21 cellular contexts compared by ENCODE assay signal in genomic region chr7:44321796-44322195, GRCh38. TPM values are rescaled to one million over a fixed set of nuclear protein-coding genes. Genes with fewer than 3 reads are reported as not detected.
"Had no signal": no experiment of that assay in that cellular context is flagged by ENCODE, and none has a peak within 500 bp of the region (broad histone marks: within the 10 kb centered on the region; RNA-seq: fewer than 3 reads in every experiment).

No MANE protein-coding gene starts in this region.

- H3K4me3 ChIP-seq: cardiac muscle cell, skin epidermis, tibial artery, vagina had no signal

- H3K9me3 Mint-ChIP-seq: activated CD4-positive, alpha-beta T cell treated with anti-CD3 and anti-CD28 coated beads, Interleukin-2, amount 10 ng/mL, durations not matched to agents 7 days and 5 days; activated naive CD8-positive, alpha-beta T cell treated with anti-CD3 and anti-CD28 coated beads for 36 hours; naive thymus-derived CD8-positive, alpha-beta T cell had no signal

- H3K27ac Mint-ChIP-seq: activated CD4-positive, alpha-beta T cell treated with anti-CD3 and anti-CD28 coated beads, Interleukin-2, amount 10 ng/mL, durations not matched to agents 7 days and 5 days; activated CD8-positive, alpha-beta T cell treated with anti-CD3 and anti-CD28 coated beads, Interleukin-2, amount 10 ng/mL, durations not matched to agents 7 days and 5 days; activated naive CD8-positive, alpha-beta T cell treated with anti-CD3 and anti-CD28 coated beads for 36 hours; immature natural killer cell; naive thymus-derived CD8-positive, alpha-beta T cell had no signal

- H3K36me3 ChIP-seq: cardiac muscle cell, neutrophil, tibial artery, vagina had no signal

- H3K9ac ChIP-seq: parathyroid adenoma had no signal

- ATAC-seq: activated CD8-positive, alpha-beta T cell treated with anti-CD3 and anti-CD28 coated beads, Interleukin-2, amount 10 ng/mL, durations not matched to agents 7 days and 5 days; naive thymus-derived CD8-positive, alpha-beta T cell; stimulated activated naive CD8-positive, alpha-beta T cell treated with anti-CD3 and anti-CD28 coated beads, Interleukin-15, Interleukin-2, amounts not matched to agents 100 U/mL and 50 U/mL, for 24 hours had no signal

- FAIRE-seq: colon had no signal

- H3K79me2 ChIP-seq: parathyroid adenoma had no signal

- H3K4me3 Mint-ChIP-seq: activated CD4-positive, alpha-beta T cell treated with anti-CD3 and anti-CD28 coated beads, Interleukin-2, amount 10 ng/mL, durations not matched to agents 7 days and 5 days; activated CD8-positive, alpha-beta T cell treated with anti-CD3 and anti-CD28 coated beads, Interleukin-2, amount 10 ng/mL, durations not matched to agents 7 days and 5 days; activated naive CD8-positive, alpha-beta T cell treated with anti-CD3 and anti-CD28 coated beads for 36 hours; immature natural killer cell; naive thymus-derived CD8-positive, alpha-beta T cell had no signal

- H3K36me3 Mint-ChIP-seq: immature natural killer cell had no signal

- H3K27ac ChIP-seq: cardiac muscle cell, neutrophil, skin epidermis, tibial artery, vagina had no signal

- DNase-seq: activated CD4-positive, alpha-beta T cell treated with anti-CD3 and anti-CD28 coated beads, Interleukin-2, amount 10 ng/mL, durations not matched to agents 7 days and 5 days; activated CD8-positive, alpha-beta T cell treated with anti-CD3 and anti-CD28 coated beads, Interleukin-2, amount 10 ng/mL, durations not matched to agents 7 days and 5 days; activated gamma-delta T cell; activated naive CD8-positive, alpha-beta T cell treated with anti-CD3 and anti-CD28 coated beads for 36 hours; activated T-cell treated with anti-CD3 and anti-CD28 coated beads, Interleukin-2, amount 50 U/mL, for 48 hours; amniotic stem cell; foreskin melanocyte; immature natural killer cell; mesendoderm; naive thymus-derived CD8-positive, alpha-beta T cell; stimulated activated naive CD8-positive, alpha-beta T cell treated with anti-CD3 and anti-CD28 coated beads, Interleukin-15, Interleukin-2, amounts not matched to agents 100 U/mL and 50 U/mL, for 24 hours; T1000; tibial artery had no signal

- H3K9me3 ChIP-seq: neutrophil, tibial artery, vagina had no signal

- H3K27me3 ChIP-seq: vagina had no signal

RNA-seq across cellular contexts. Expression of gene CAMK2B, which starts 3.6 kb away (rescaled TPM):
- total RNA-seq: activated CD4-positive, alpha-beta T cell treated with anti-CD3 and anti-CD28 coated beads, Interleukin-2, amount 10 ng/mL, durations not matched to agents 7 days and 5 days; activated CD8-positive, alpha-beta T cell treated with anti-CD3 and anti-CD28 coated beads, Interleukin-2, amount 10 ng/mL, durations not matched to agents 7 days and 5 days; epithelial cell of proximal tubule; naive thymus-derived CD8-positive, alpha-beta T cell; T-helper 1 cell treated with Interleukin-12 subunit alpha and Interleukin-12 subunit beta and Interleukin-4 antibody, amounts not matched to agents 30 ng/mL and 1 ng/mL, for 36 hours had no signal
- polyA plus RNA-seq: immature natural killer cell; naive thymus-derived CD8-positive, alpha-beta T cell had no signal
